In the genomic region with DNA sequence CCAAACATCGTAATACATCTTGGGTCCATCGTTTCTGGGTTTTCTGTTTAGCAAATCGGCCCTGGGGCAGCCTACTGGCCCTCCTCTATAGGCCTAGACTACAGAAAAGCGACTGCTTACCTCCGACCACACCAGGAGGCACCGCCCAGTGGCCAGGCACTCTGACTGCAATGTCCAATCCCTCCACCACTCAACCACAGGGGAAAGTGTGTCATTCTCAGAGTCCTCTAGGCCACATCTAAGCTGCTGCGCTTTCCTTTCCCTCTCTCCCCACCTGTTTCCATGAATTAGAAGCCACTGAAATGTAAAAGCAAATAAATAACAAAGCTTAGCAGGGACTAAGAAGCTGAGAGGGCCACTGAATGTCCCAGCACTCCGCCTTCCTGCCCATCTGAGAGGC, we compare ENCODE assay signal across 20 cellular contexts. TPM values are rescaled to one million over a fixed set of nuclear protein-coding genes. Genes with fewer than 3 reads are reported as not detected.
DNase-seq lines count a peak whose midpoint lies in the region; ATAC-seq, FAIRE-seq and TF ChIP-seq lines count a peak whose summit lies in the region.
"Had no signal": no experiment of that assay in that cellular context is flagged by ENCODE, and none has a peak within 500 bp of the region (broad histone marks: within the 10 kb centered on the region; RNA-seq: fewer than 3 reads in every experiment).

No MANE protein-coding gene starts in this region.

- H2AFZ ChIP-seq in PC-9: no peak overlapping the region
- H2AFZ ChIP-seq: parathyroid adenoma had no signal

- no peak overlapping the region for H3K4me2 ChIP-seq in PC-9
- H3K4me2 ChIP-seq: smooth muscle cell had no signal

- H3K4me3 ChIP-seq in HFF-Myc (replicated peaks; ENCODE audit: low read depth, low read length) (no peak overlapping the region), PC-9 (no peak overlapping the region)
- H3K4me3 ChIP-seq: dorsolateral prefrontal cortex, esophagus muscularis mucosa, smooth muscle cell, tibial artery had no signal

- H3F3A ChIP-seq in PC-9 (ENCODE audit: insufficient read depth, low read depth): no peaks in the 10 kb centered on the region

- no peaks in the 10 kb centered on the region for H3K27me3 ChIP-seq in PC-9 (ENCODE audit: insufficient read depth, low read depth)
- H3K27me3 ChIP-seq: esophagus muscularis mucosa, tibial artery had no signal

- no peaks in the 10 kb centered on the region for H3K9me2 ChIP-seq in PC-9 (ENCODE audit: insufficient read depth)

- H3K27ac ChIP-seq in PC-9: no peak overlapping the region
- H3K27ac ChIP-seq: dorsolateral prefrontal cortex, esophagus muscularis mucosa, parathyroid adenoma, tibial artery had no signal

- intact Hi-C loops in PC-9 (cut with micrococcal nuclease; ENCODE audit: unreplicated experiment): no loop called here

- H3K9me3 ChIP-seq in PC-9 (ENCODE audit: insufficient read depth, low read depth): no peaks in the 10 kb centered on the region
- H3K9me3 ChIP-seq: tibial artery had no signal

- BruUV-seq in PC-9 (replicated peaks; lab: Mats Ljungman, UMichigan): no TSS peak

- TF ChIP-seq CTCF in HFF-Myc (IDR thresholded peaks at IDR 0.05; ENCODE audit: low read depth, low read length, missing control alignments): peak; percentile 7
- TF ChIP-seq CTCF in PC-9 (conservative IDR thresholded peaks at IDR 0.05): no peak
- TF ChIP-seq CTCF in GM20000 (IDR thresholded peaks at IDR 0.05; ENCODE audit: extremely low read depth, missing control alignments): no peak

- no peaks in the 10 kb centered on the region for H3K36me3 ChIP-seq in PC-9 (ENCODE audit: low read depth)
- H3K36me3 ChIP-seq: esophagus muscularis mucosa, tibial artery had no signal

- ATAC-seq in HG03139 (IDR thresholded peaks at IDR 0.05; ENCODE audit: unreplicated experiment): no peak

- H4K20me1 ChIP-seq in PC-9 (ENCODE audit: insufficient read depth): no peaks in the 10 kb centered on the region

- no peak for FAIRE-seq in GM19239 (lab: Jason Lieb, UNC)

- DNase-seq in ELR (ENCODE audit: low read depth): peak; percentile 30
- DNase-seq in HFF-Myc (ENCODE audit: extremely low read depth, low read depth): no peak
- DNase-seq in SW480 (ENCODE audit: low spot score): peak; percentile 92
- peak; percentile 50 for DNase-seq in iPS-NIHi7 (ENCODE audit: extremely low spot score)
- no peak for DNase-seq in GM19239 (ENCODE audit: insufficient read length, low spot score)
- DNase-seq in PC-9: no peak
- no peak for DNase-seq in GM20000 (ENCODE audit: low spot score)
- DNase-seq: activated CD4-positive, alpha-beta T cell treated with anti-CD3 and anti-CD28 coated beads, Interleukin-2, amount 10 ng/mL, durations not matched to agents 7 days and 5 days; activated T-cell treated with anti-CD3 and anti-CD28 coated beads for 4 hours; DMS 273 treated with DMSO at 0.1 percent for 48 hours; dorsolateral prefrontal cortex; glutamatergic neuron; IMR-90; NCI-H2029 treated with DMSO at 0.1 percent for 48 hours; NCI-H524; tibial artery had no signal

- H3K79me2 ChIP-seq in PC-9 (ENCODE audit: low read depth): no peaks in the 10 kb centered on the region
- H3K79me2 ChIP-seq: parathyroid adenoma had no signal

- CTCF ChIA-PET in PC-9 (lab: Charles Lee): no interaction called here

- POLR2A ChIA-PET in PC-9 (lab: Charles Lee; ENCODE audit: unreplicated experiment): no interaction called here

- H3K4me1 ChIP-seq in PC-9 (replicated peaks; ENCODE audit: insufficient read depth): no peaks in the 10 kb centered on the region
- H3K4me1 ChIP-seq: esophagus muscularis mucosa, parathyroid adenoma, tibial artery had no signal

RNA-seq across cellular contexts. Expression of gene FLI1, which starts 50.2 kb away (rescaled TPM):
- 2.8 and 3.6 TPM in 2 replicates for total RNA-seq in PC-9 (2021)

RNA-seq across cellular contexts. Expression of gene ETS1, which starts 56.3 kb away (rescaled TPM):
- total RNA-seq in PC-9 (2021): 18.9 and 23.3 TPM in 2 replicates

Comparison
In these comparisons a context has a peak if more than half of its experiments do, and no peak if none do; other contexts are left out.
1. DNase-seq: peak in ELR (single experiment), SW480 (single experiment) and iPS-NIHi7 (single experiment); none in HFF-Myc (single experiment), GM19239 (single experiment), PC-9 (0 of 2) and GM20000 (single experiment).